ENCODE assay signal across 1 cellular context in the genomic region with DNA sequence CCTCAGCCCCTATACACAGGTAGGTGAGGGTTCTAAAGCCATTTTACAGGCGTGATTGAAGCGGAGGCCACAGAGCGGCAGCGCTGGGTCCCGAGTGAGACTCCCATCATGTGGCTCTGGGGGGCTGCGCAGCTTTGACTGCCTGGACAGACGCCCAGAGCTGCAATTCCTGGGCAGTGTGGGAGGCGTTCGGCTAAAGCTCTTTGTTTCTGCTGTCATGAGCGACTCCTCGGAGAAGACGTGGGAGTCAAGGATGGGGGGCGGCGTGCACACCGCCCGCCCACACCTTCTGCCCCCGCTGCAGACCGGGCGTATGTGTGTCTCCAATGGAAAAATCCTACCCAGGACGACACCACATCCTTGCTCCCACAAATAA.
A peak's percentile ranks its signal among the peaks of the same experiment; 100 is the strongest.
TF ChIP-seq lines count a peak whose summit lies in the region.

No MANE protein-coding gene starts in this region.

TF ChIP-seq in K562, 482 proteins besides CTCF, POLR2A, EP300 and RAD21 (continued from another document):
- TF ChIP-seq KLF16 (IDR thresholded peaks at IDR 0.05) (0 out of 2 replicates have a peak, but pooled peaks have one; percentile 29), WHSC1 (IDR thresholded peaks at IDR 0.05; ENCODE audit: low read length) (no peak), TAF9B (IDR thresholded peaks at IDR 0.05; ENCODE audit: partially characterized antibody) (no peak), TARDBP (IDR thresholded peaks at IDR 0.05) (no peak), TEAD4 (IDR thresholded peaks at IDR 0.05; ENCODE audit: low read length) (peak; percentile 70; the same call in 1 of the 2 replicates), TEAD4 (CRISPR knock-in tag; IDR thresholded peaks at IDR 0.05; ENCODE audit: borderline replicate concordance) (no peak)
- TF ChIP-seq, protein P1, sequence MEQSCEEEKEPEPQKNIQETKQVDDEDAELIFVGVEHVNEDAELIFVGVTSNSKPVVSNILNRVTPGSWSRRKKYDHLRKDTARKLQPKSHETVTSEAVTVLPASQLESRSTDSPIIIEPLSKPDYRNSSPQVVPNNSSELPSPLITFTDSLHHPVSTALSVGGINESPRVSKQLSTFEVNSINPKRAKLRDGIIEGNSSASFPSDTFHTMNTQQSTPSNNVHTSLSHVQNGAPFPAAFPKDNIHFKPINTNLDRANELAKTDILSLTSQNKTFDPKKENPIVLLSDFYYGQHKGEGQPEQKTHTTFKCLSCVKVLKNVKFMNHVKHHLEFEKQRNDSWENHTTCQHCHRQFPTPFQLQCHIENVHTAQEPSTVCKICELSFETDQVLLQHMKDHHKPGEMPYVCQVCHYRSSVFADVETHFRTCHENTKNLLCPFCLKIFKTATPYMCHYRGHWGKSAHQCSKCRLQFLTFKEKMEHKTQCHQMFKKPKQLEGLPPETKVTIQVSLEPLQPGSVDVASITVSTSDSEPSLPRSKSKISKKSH (CRISPR knock-in tag; IDR thresholded peaks at IDR 0.05) = no peak
